12 cellular contexts compared by ENCODE assay signal in the genomic region with DNA sequence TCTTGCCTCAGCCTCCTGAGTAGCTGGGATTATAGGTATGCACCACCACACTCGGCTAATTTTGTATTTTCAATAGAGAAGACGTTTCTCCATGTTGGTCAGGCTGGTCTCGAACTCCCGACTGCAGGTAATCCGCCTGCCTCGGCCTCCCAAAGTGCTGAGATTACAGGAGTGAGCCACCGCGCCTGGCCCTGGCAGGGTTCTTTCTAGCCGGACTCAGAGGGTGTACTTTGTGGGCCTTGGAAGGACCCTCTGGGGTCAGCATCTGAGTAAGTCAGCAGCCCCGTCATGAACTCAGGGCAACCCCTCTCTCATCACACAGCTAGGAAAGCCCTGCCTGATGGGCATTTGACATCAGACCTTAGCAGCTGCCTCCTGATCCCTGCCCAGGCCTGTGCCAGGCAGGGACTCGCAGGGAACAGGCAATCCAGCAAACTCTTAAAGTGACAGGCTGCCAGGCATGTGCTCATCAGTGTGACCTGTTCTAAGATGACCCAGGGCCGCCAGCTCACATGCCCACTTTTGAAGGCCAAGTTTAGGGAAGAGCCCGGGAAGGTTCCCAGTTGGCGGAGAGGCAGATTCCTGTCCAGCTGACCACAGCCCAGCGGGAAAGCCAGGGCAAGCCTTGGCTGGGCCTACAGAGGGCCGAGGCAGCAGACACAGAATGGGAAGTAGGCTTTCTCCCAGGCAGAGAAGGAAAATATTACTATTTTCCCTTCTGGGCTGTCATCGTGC.
DNase-seq lines count a peak whose midpoint lies in the region; ATAC-seq and TF ChIP-seq lines count a peak whose summit lies in the region.
"Had no signal": no experiment of that assay in that cellular context is flagged by ENCODE, and none has a peak within 500 bp of the region (broad histone marks: within the 10 kb centered on the region; RNA-seq: fewer than 3 reads in every experiment).

No MANE protein-coding gene starts in this region.

- H3K36me3 Mint-ChIP-seq in effector memory CD8-positive, alpha-beta T cell (ENCODE audit: insufficient read depth), result no peaks in the 10 kb centered on the region

- no peak overlapping the region for H3K4me3 Mint-ChIP-seq in effector memory CD8-positive, alpha-beta T cell

- no peak for TF ChIP-seq POLR2A in suprapubic skin (IDR thresholded peaks at IDR 0.05)

- H3K4me3 ChIP-seq in suprapubic skin, result no peak overlapping the region
- H3K4me3 ChIP-seq: ovary had no signal

- H3K27ac ChIP-seq in suprapubic skin, result no peak overlapping the region
- H3K27ac ChIP-seq: ovary had no signal

- DNase-seq in activated effector memory CD4-positive, alpha-beta T cell treated with anti-CD3 and anti-CD28 coated beads, Interleukin-2, amount 50 U/mL, for 16 hours, result peak; percentile 28
- DNase-seq in activated effector memory CD4-positive, alpha-beta T cell treated with Interleukin-2 at 50 U/mL for 16 hours, result no peak
- peak; percentile 64 for DNase-seq in globus pallidus (ENCODE audit: low spot score)
- peak; percentile 84 for DNase-seq in medulla oblongata (ENCODE audit: extremely low spot score)
- peak; percentile 44 to 72 for DNase-seq in suprapubic skin (ENCODE audit: low spot score in 2 of 2)
- DNase-seq in retina, result no peak
- no peak for DNase-seq in effector memory CD8-positive, alpha-beta T cell
- DNase-seq: 8988T, NCI-H2081, NCI-H526 had no signal

- WGBS in suprapubic skin, result 89% methylated on average over 17 of the region's 17 CpGs

- H3K27ac Mint-ChIP-seq in effector memory CD8-positive, alpha-beta T cell, result no peak overlapping the region

- H3K9me3 Mint-ChIP-seq in effector memory CD8-positive, alpha-beta T cell, result no peaks in the 10 kb centered on the region

- H3K4me1 Mint-ChIP-seq in effector memory CD8-positive, alpha-beta T cell (ENCODE audit: low read depth in 2 of 2), result no peaks in the 10 kb centered on the region

- peaks cover 0 to 8% of the 10 kb centered on the region in 2 donors for H3K27me3 Mint-ChIP-seq in effector memory CD8-positive, alpha-beta T cell

- TF ChIP-seq CTCF in suprapubic skin (IDR thresholded peaks at IDR 0.05), result no peak

- H3K9me3 ChIP-seq in suprapubic skin, result no peaks in the 10 kb centered on the region
- H3K9me3 ChIP-seq: ovary had no signal

- H3K27me3 ChIP-seq in suprapubic skin, result no peaks in the 10 kb centered on the region
- H3K27me3 ChIP-seq: ovary had no signal

- TF ChIP-seq EP300 in suprapubic skin (IDR thresholded peaks at IDR 0.05), result no peak

- no peak for ATAC-seq in GM21390 (IDR thresholded peaks at IDR 0.05; ENCODE audit: unreplicated experiment)
- ATAC-seq in effector memory CD8-positive, alpha-beta T cell (replicated peaks), result no peak

- H3K36me3 ChIP-seq in suprapubic skin, result peaks cover 3% of the 10 kb centered on the region
- H3K36me3 ChIP-seq: ovary had no signal

- no peaks in the 10 kb centered on the region for H3K4me1 ChIP-seq in suprapubic skin

Comparison
In these comparisons a context has a peak if more than half of its experiments do, and no peak if none do; other contexts are left out.
1. DNase-seq: peak in activated effector memory CD4-positive, alpha-beta T cell treated with anti-CD3 and anti-CD28 coated beads, Interleukin-2, amount 50 U/mL, for 16 hours (single experiment), globus pallidus (single experiment), medulla oblongata (single experiment) and suprapubic skin (2 of 2); none in activated effector memory CD4-positive, alpha-beta T cell treated with Interleukin-2 at 50 U/mL for 16 hours (single experiment), retina (single experiment) and effector memory CD8-positive, alpha-beta T cell (0 of 3).